In the genomic region with DNA sequence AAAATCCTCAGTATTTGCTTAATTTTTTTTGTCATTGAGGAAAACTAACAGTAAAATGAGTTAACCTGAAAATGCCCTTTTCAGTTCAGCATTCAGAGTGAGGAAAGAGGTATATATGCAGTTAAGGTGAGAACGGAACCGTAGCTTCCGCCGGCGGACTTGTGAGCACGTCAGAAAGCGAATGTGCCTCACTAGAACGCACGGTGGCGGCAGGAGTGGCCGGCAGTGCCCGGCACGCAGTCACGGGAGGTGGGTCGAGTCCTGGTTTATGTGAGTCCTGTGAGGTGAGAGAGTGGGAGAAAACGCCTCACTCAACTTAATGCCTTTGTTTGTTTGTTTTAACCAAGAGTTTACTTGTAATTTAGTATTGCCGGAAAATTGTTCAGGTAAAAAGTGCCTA, we compare ENCODE assay signal across 10 cellular contexts. TPM values are rescaled to one million over a fixed set of nuclear protein-coding genes. Genes with fewer than 3 reads are reported as not detected.
DNase-seq lines count a peak whose midpoint lies in the region; ATAC-seq and TF ChIP-seq lines count a peak whose summit lies in the region.
"Had no signal": no experiment of that assay in that cellular context is flagged by ENCODE, and none has a peak within 500 bp of the region (broad histone marks: within the 10 kb centered on the region; RNA-seq: fewer than 3 reads in every experiment).

No MANE protein-coding gene starts in this region.

- H3K27ac ChIP-seq in CD4-positive, CD25-positive, alpha-beta regulatory T cell (ENCODE audit: insufficient read depth, low read length, poor library complexity, severe bottlenecking) = peak overlapping the region; percentile 56
- H3K27ac ChIP-seq: C4-2B had no signal

- peaks cover 55 to 91% (median 62%) of the 10 kb centered on the region in 4 donors for H3K4me1 Mint-ChIP-seq in CD4-positive, CD25-positive, alpha-beta regulatory T cell
- H3K4me1 Mint-ChIP-seq in IgD-negative memory B cell (peaks cover 47 to 69% (median 64%) of the 10 kb centered on the region in 3 donors), natural killer cell (peaks cover 68 to 71% of the 10 kb centered on the region in 2 donors)

- ATAC-seq in CD4-positive, CD25-positive, alpha-beta regulatory T cell (ENCODE audit: low read depth in 2 of 2) = no peak
- peak in 2 of 3 donors; percentile 30 to 63 for ATAC-seq in natural killer cell
- no peak for ATAC-seq in HG03196 (IDR thresholded peaks at IDR 0.05; ENCODE audit: unreplicated experiment)
- ATAC-seq in GM18519 (IDR thresholded peaks at IDR 0.05; ENCODE audit: low FRiP score, unreplicated experiment) = no peak

- peak overlapping the region; percentile 5 for H3K4me3 ChIP-seq in CD4-positive, CD25-positive, alpha-beta regulatory T cell (ENCODE audit: low read depth, low read length)
- peak overlapping the region; percentile 50 for H3K4me3 ChIP-seq in endocrine pancreas (ENCODE audit: control insufficient read depth, insufficient read depth, low read length)

- DNase-seq in CD4-positive, CD25-positive, alpha-beta regulatory T cell = no peak
- DNase-seq in natural killer cell (no peak), RKO (ENCODE audit: low spot score) (no peak)
- DNase-seq in stimulated activated naive CD4-positive, alpha-beta T cell (lab: John Stamatoyannopoulos, UW) = no peak
- DNase-seq: T1000 had no signal

- peaks cover 51% of the 10 kb centered on the region for H3K4me1 ChIP-seq in CD4-positive, CD25-positive, alpha-beta regulatory T cell (ENCODE audit: control insufficient read depth, insufficient read depth, low read length, poor library complexity, severe bottlenecking)
- peaks cover 21% of the 10 kb centered on the region for H3K4me1 ChIP-seq in endocrine pancreas (ENCODE audit: control insufficient read depth, insufficient read depth, low read length)

- peaks cover 54% of the 10 kb centered on the region for H3K36me3 Mint-ChIP-seq in CD4-positive, CD25-positive, alpha-beta regulatory T cell
- peaks cover 14% of the 10 kb centered on the region for H3K36me3 Mint-ChIP-seq in IgD-negative memory B cell
- no peaks in the 10 kb centered on the region for H3K36me3 Mint-ChIP-seq in natural killer cell

- no peaks in the 10 kb centered on the region for H3K27me3 Mint-ChIP-seq in CD4-positive, CD25-positive, alpha-beta regulatory T cell
- H3K27me3 Mint-ChIP-seq in IgD-negative memory B cell (no peaks in the 10 kb centered on the region), natural killer cell (ENCODE audit: low read depth in 2 of 2) (no peaks in the 10 kb centered on the region)

- no peaks in the 10 kb centered on the region for H3K27me3 ChIP-seq in CD4-positive, CD25-positive, alpha-beta regulatory T cell (ENCODE audit: control insufficient read depth, insufficient read depth, low read length)
- H3K27me3 ChIP-seq in endocrine pancreas (ENCODE audit: control insufficient read depth, insufficient read depth, low read length) = no peaks in the 10 kb centered on the region

- H3K9me3 Mint-ChIP-seq in CD4-positive, CD25-positive, alpha-beta regulatory T cell = no peaks in the 10 kb centered on the region
- H3K9me3 Mint-ChIP-seq in IgD-negative memory B cell (no peaks in the 10 kb centered on the region), natural killer cell (no peaks in the 10 kb centered on the region)

- intact Hi-C loops in natural killer cell (cut with micrococcal nuclease) = no loop called here

- no peak overlapping the region for H3K9ac ChIP-seq in endocrine pancreas (ENCODE audit: control insufficient read depth, insufficient read depth, low read length)

- peaks cover 64% of the 10 kb centered on the region for H3K36me3 ChIP-seq in CD4-positive, CD25-positive, alpha-beta regulatory T cell (ENCODE audit: control insufficient read depth, insufficient read depth, low read length)
- no peaks in the 10 kb centered on the region for H3K36me3 ChIP-seq in endocrine pancreas (ENCODE audit: control insufficient read depth, insufficient read depth, low read length)

- peak overlapping the region; percentile 60 to 92 (median 78) for H3K27ac Mint-ChIP-seq in CD4-positive, CD25-positive, alpha-beta regulatory T cell
- H3K27ac Mint-ChIP-seq in IgD-negative memory B cell (peak overlapping the region; percentile 62 to 97 (median 93)), natural killer cell (peak overlapping the region; percentile 84 to 86)

- TF ChIP-seq CTCF in natural killer cell (IDR thresholded peaks at IDR 0.05) = no peak

- no peaks in the 10 kb centered on the region for H3K9me3 ChIP-seq in CD4-positive, CD25-positive, alpha-beta regulatory T cell (ENCODE audit: control insufficient read depth in 2 of 2, low read length in 2 of 2)
- no peaks in the 10 kb centered on the region for H3K9me3 ChIP-seq in endocrine pancreas (ENCODE audit: control insufficient read depth, low read length)

- peak overlapping the region; percentile 59 to 80 (median 72) for H3K4me3 Mint-ChIP-seq in CD4-positive, CD25-positive, alpha-beta regulatory T cell
- H3K4me3 Mint-ChIP-seq in IgD-negative memory B cell (peak overlapping the region; percentile 62 to 92 (median 77)), natural killer cell (peak overlapping the region; percentile 84)

RNA-seq across cellular contexts. Expression of gene SEC14L1, which starts 6.1 kb away (rescaled TPM):
- 143 TPM for total RNA-seq in CD4-positive, CD25-positive, alpha-beta regulatory T cell
- polyA plus RNA-seq in CD4-positive, CD25-positive, alpha-beta regulatory T cell = 10 to 100 TPM; 13.2 to 20.8 (median 20.2) TPM
- 44.4 TPM for polyA plus RNA-seq in IgD-negative memory B cell
- 100 to 1,000 TPM; 129 to 160 (median 129) TPM for total RNA-seq in natural killer cell

Comparison
In these comparisons a context has a peak if more than half of its experiments do, and no peak if none do; other contexts are left out.
1. ATAC-seq: peak in natural killer cell (2 of 3); none in CD4-positive, CD25-positive, alpha-beta regulatory T cell (0 of 2), HG03196 (single experiment) and GM18519 (single experiment).
2. Peak in every context shown above with its lines, with median percentiles within 50 percentile points of each other: H3K27ac Mint-ChIP-seq and H3K4me3 Mint-ChIP-seq.